8 cellular contexts compared by ENCODE assay signal in the genomic region with DNA sequence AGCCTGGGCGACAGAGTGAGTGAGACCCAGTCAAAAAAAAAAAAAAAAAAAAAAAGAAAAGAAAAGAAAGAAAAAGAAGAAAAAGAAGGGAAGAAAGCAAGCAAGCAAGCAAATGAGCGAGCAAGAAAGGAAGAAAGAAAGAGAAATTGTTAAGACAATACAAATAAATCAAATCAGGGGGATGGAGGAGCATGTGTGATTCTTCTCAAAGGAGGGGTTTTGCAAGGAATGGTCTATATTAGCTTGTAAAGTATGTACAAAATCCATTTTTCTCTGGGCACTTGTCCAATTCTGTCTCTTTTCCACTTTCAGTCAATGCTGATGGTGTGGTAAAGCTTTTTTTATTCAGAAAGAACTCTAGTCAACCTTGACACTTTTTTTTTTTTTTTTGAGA.
"Had no signal": no experiment of that assay in that cellular context is flagged by ENCODE, and none has a peak within 500 bp of the region (broad histone marks: within the 10 kb centered on the region; RNA-seq: fewer than 3 reads in every experiment).

No MANE protein-coding gene starts in this region.

- DNase-seq: GM23248, GOT3, H7, Kasumi-1, KG1 had no signal

- H2AFZ ChIP-seq: GM23248 had no signal

- ATAC-seq: HCT116 had no signal

- H3K36me3 ChIP-seq: HAP-1 had no signal

- H3K4me3 Mint-ChIP-seq: IgD-negative memory B cell had no signal

- H3K27ac ChIP-seq: GM23248 had no signal

- H3K9ac ChIP-seq: GM23248 had no signal

- H3K9me3 ChIP-seq: HAP-1 had no signal

- H3K27ac Mint-ChIP-seq: IgD-negative memory B cell had no signal

- H3K9me3 Mint-ChIP-seq: IgD-negative memory B cell had no signal

- H3K4me3 ChIP-seq: GM23248, HAP-1 had no signal
